ENCODE assay signal across 16 cellular contexts in genomic region chr11:112785717-112786116, GRCh38.
DNase-seq lines count a peak whose midpoint lies in the region; TF ChIP-seq lines count a peak whose summit lies in the region.
"Had no signal": no experiment of that assay in that cellular context is flagged by ENCODE, and none has a peak within 500 bp of the region (broad histone marks: within the 10 kb centered on the region; RNA-seq: fewer than 3 reads in every experiment).

No MANE protein-coding gene starts in this region.

- H3K36me3 ChIP-seq in OCI-LY7 (ENCODE audit: insufficient read depth, low read length) (no peaks in the 10 kb centered on the region), colonic mucosa (no peaks in the 10 kb centered on the region)

- intact Hi-C loops in OCI-LY7 (cut with micrococcal nuclease; ENCODE audit: unreplicated experiment) (no loop called here), colonic mucosa (cut with DNase I) (no loop called here)

- H3K4me2 ChIP-seq in OCI-LY7 (ENCODE audit: low read length): no peak overlapping the region

- no peaks in the 10 kb centered on the region for H3K9me2 ChIP-seq in OCI-LY7 (ENCODE audit: insufficient read depth, low read length)

- POLR2A ChIA-PET in OCI-LY7 (lab: Charles Lee): no interaction called here

- DNase-seq in M059J (ENCODE audit: low read depth) (peak; percentile 20), choroid plexus epithelial cell (ENCODE audit: low read depth) (peak; percentile 13), inferior parietal cortex (ENCODE audit: extremely low spot score) (peak; percentile 49), nucleus accumbens (lab: John Stamatoyannopoulos, UW) (no peak), OCI-LY7 (ENCODE audit: low spot score) (no peak), OCI-M1 (lab: John Stamatoyannopoulos, UW) (no peak), colonic mucosa (no peak)
- DNase-seq: activated CD4-positive, alpha-beta memory T cell treated with anti-CD3 and anti-CD28 coated beads for 36 hours; activated gamma-delta T cell treated with Interleukin-2 at 50 U/mL for 16 hours; CD4-positive, alpha-beta T cell; cerebellar nuclear complex; H7; NCI-H226; T1000 had no signal

- H3K27me3 ChIP-seq in colonic mucosa: no peaks in the 10 kb centered on the region

- CTCF ChIA-PET in OCI-LY7 (lab: Charles Lee; ENCODE audit: unreplicated experiment): no interaction called here

- no peak overlapping the region for H3K4me3 ChIP-seq in choroid plexus epithelial cell (ENCODE audit: low read depth, low read length)
- no peak overlapping the region for H3K4me3 ChIP-seq in OCI-LY7 (ENCODE audit: low read depth, low read length, poor library complexity, severe bottlenecking)
- no peak overlapping the region for H3K4me3 ChIP-seq in colonic mucosa

- H3K79me2 ChIP-seq in OCI-LY7 (ENCODE audit: insufficient read depth, low read depth, low read length): no peaks in the 10 kb centered on the region
- H3K79me2 ChIP-seq: parathyroid adenoma had no signal

- H4K20me1 ChIP-seq in OCI-LY7 (ENCODE audit: insufficient read depth, low read length): no peaks in the 10 kb centered on the region

- H3K4me1 ChIP-seq in OCI-LY7 (ENCODE audit: insufficient read depth, low read length, poor library complexity, severe bottlenecking) (no peaks in the 10 kb centered on the region), colonic mucosa (no peaks in the 10 kb centered on the region)
- H3K4me1 ChIP-seq: parathyroid adenoma had no signal

- H3K9ac ChIP-seq in colonic mucosa (ENCODE audit: low read depth in 2 of 2, low read length in 2 of 2): no peak overlapping the region
- H3K9ac ChIP-seq: parathyroid adenoma had no signal

- no peak overlapping the region for H2AFZ ChIP-seq in OCI-LY7 (ENCODE audit: low read length)
- H2AFZ ChIP-seq: parathyroid adenoma had no signal

- BruUV-seq in OCI-LY7 (replicated peaks; lab: Mats Ljungman, UMichigan): no TSS peak

- H3K27ac ChIP-seq in temporal lobe (ENCODE audit: low read depth, low read length) (peak overlapping the region; percentile 53), OCI-LY7 (ENCODE audit: low read depth, low read length, poor library complexity, severe bottlenecking) (no peak overlapping the region), colonic mucosa (no peak overlapping the region)
- H3K27ac ChIP-seq: parathyroid adenoma had no signal

- TF ChIP-seq CTCF in choroid plexus epithelial cell (conservative IDR thresholded peaks at IDR 0.05; ENCODE audit: low read depth, low read length) (no peak), OCI-LY7 (conservative IDR thresholded peaks at IDR 0.05; ENCODE audit: low read length) (no peak), colonic mucosa (IDR thresholded peaks at IDR 0.05) (no peak)

- H3K9me3 ChIP-seq in OCI-LY7 (ENCODE audit: low read length): no peaks in the 10 kb centered on the region
- no peaks in the 10 kb centered on the region for H3K9me3 ChIP-seq in colonic mucosa

Comparison
In these comparisons a context has a peak if more than half of its experiments do, and no peak if none do; other contexts are left out.
1. DNase-seq: peak in M059J (single experiment), choroid plexus epithelial cell (single experiment) and inferior parietal cortex (single experiment); none in nucleus accumbens (0 of 56), OCI-LY7 (single experiment), OCI-M1 (single experiment) and colonic mucosa (single experiment).